Comparison of ENCODE assay signal across 18 cellular contexts in genomic region chr2:76867854-76868253, GRCh38.
DNase-seq lines count a peak whose midpoint lies in the region; ATAC-seq and TF ChIP-seq lines count a peak whose summit lies in the region.
"Had no signal": no experiment of that assay in that cellular context is flagged by ENCODE, and none has a peak within 500 bp of the region (broad histone marks: within the 10 kb centered on the region; RNA-seq: fewer than 3 reads in every experiment).

No MANE protein-coding gene starts in this region.

- H3K4me1 ChIP-seq in PC-3 (ENCODE audit: insufficient read depth, low read length) (no peaks in the 10 kb centered on the region), upper lobe of left lung (no peaks in the 10 kb centered on the region)

- peaks cover 16% of the 10 kb centered on the region for H3K4me1 Mint-ChIP-seq in endothelial cell (ENCODE audit: unreplicated experiment)
- H3K4me1 Mint-ChIP-seq: activated naive CD4-positive, alpha-beta T cell treated with anti-CD3 and anti-CD28 coated beads, Interleukin-2, amount 50 U/mL, for 24 hours; memory B cell had no signal

- no peaks in the 10 kb centered on the region for H3K79me2 ChIP-seq in PC-3 (ENCODE audit: low read length)

- TF ChIP-seq CTCF in PC-3 (conservative IDR thresholded peaks at IDR 0.05; ENCODE audit: low read depth, low read length) (no peak), endothelial cell (IDR thresholded peaks at IDR 0.05; ENCODE audit: unreplicated experiment) (no peak), upper lobe of left lung (IDR thresholded peaks at IDR 0.05) (no peak)

- 29 to 34% methylated on average over 2 of the region's 2 CpGs for WGBS in upper lobe of left lung, 2 donors

- no peaks in the 10 kb centered on the region for H3F3A ChIP-seq in PC-3 (ENCODE audit: low read length, unreplicated experiment)

- H3K36me3 Mint-ChIP-seq in endothelial cell (ENCODE audit: low read depth, unreplicated experiment): no peaks in the 10 kb centered on the region
- H3K36me3 Mint-ChIP-seq: activated naive CD4-positive, alpha-beta T cell treated with anti-CD3 and anti-CD28 coated beads, Interleukin-2, amount 50 U/mL, for 24 hours; memory B cell had no signal

- no peak overlapping the region for H3K4me3 Mint-ChIP-seq in endothelial cell (ENCODE audit: unreplicated experiment)
- H3K4me3 Mint-ChIP-seq: activated naive CD4-positive, alpha-beta T cell treated with anti-CD3 and anti-CD28 coated beads, Interleukin-2, amount 50 U/mL, for 24 hours; memory B cell; T-helper 2 cell treated with Interferon-gamma antibody and Interleukin-4, amounts not matched to agents 5 μg/mL and 100 μg/mL, for 36 hours had no signal

- ATAC-seq in PC-3 (no peak), HG02678 (IDR thresholded peaks at IDR 0.05; ENCODE audit: unreplicated experiment) (no peak), upper lobe of left lung (ENCODE audit: low FRiP score in 2 of 2) (no peak)

- H3K27me3 Mint-ChIP-seq in endothelial cell (ENCODE audit: unreplicated experiment): no peaks in the 10 kb centered on the region
- H3K27me3 Mint-ChIP-seq: activated naive CD4-positive, alpha-beta T cell treated with anti-CD3 and anti-CD28 coated beads, Interleukin-2, amount 50 U/mL, for 24 hours; memory B cell had no signal

- H3K9me3 ChIP-seq in PC-3 (ENCODE audit: low read length) (0 out of 2 replicates have a peak, but pooled peaks cover 5% of the 10 kb centered on the region), upper lobe of left lung (no peaks in the 10 kb centered on the region)

- H3K4me3 ChIP-seq in PC-3 (ENCODE audit: low read length) (no peak overlapping the region), upper lobe of left lung (no peak overlapping the region)

- no peaks in the 10 kb centered on the region for H4K20me1 ChIP-seq in PC-3 (ENCODE audit: low read length)

- TF ChIP-seq POLR2A in upper lobe of left lung (IDR thresholded peaks at IDR 0.05): no peak

- intact Hi-C loops in PC-3 (cut with micrococcal nuclease): no loop called here

- peak; percentile 14 for DNase-seq in AG08396 (ENCODE audit: low spot score)
- DNase-seq in PC-3: peak; percentile 4
- peak; percentile 13 for DNase-seq in endothelial cell (ENCODE audit: low spot score)
- peak; percentile 12 for DNase-seq in kidney glomerular epithelial cell (lab: John Stamatoyannopoulos, UW)
- DNase-seq in upper lobe of left lung: no peak
- DNase-seq in SIG-M5 (lab: John Stamatoyannopoulos, UW): no peak
- DNase-seq in effector CD8-positive, alpha-beta T cell (lab: John Stamatoyannopoulos, UW): no peak
- DNase-seq: activated CD4-positive, alpha-beta T cell treated with anti-CD3 and anti-CD28 coated beads for 4 hours; central memory CD4-positive, alpha-beta T cell; DMS153; NCI-H146; occipital lobe; RPMI8226; stimulated activated CD4-positive, alpha-beta T cell treated with anti-CD3 and anti-CD28 coated beads, Interleukin-12 subunit alpha, Interleukin-12 subunit beta, amount 100 ng/mL, for 4 hours had no signal

- peak overlapping the region; percentile 85 for H3K27ac Mint-ChIP-seq in endothelial cell (ENCODE audit: unreplicated experiment)
- H3K27ac Mint-ChIP-seq: activated naive CD4-positive, alpha-beta T cell treated with anti-CD3 and anti-CD28 coated beads, Interleukin-2, amount 50 U/mL, for 24 hours; memory B cell; T-helper 2 cell treated with Interferon-gamma antibody and Interleukin-4, amounts not matched to agents 5 μg/mL and 100 μg/mL, for 36 hours had no signal

- H3K4me2 ChIP-seq in PC-3 (ENCODE audit: low read length): no peak overlapping the region

- no peak overlapping the region for H2AFZ ChIP-seq in PC-3 (ENCODE audit: low read length)

- H3K9me2 ChIP-seq in PC-3 (replicated peaks; ENCODE audit: low read length): no peaks in the 10 kb centered on the region

- no peaks in the 10 kb centered on the region for H3K9me3 Mint-ChIP-seq in endothelial cell (ENCODE audit: unreplicated experiment)
- H3K9me3 Mint-ChIP-seq: memory B cell had no signal

- no TSS peak for BruUV-seq in PC-3 (replicated peaks; lab: Mats Ljungman, UMichigan)

- no peak overlapping the region for H3K9ac ChIP-seq in PC-3 (ENCODE audit: low read length)

- no peak overlapping the region for H3K27ac ChIP-seq in PC-3 (ENCODE audit: low read length)
- H3K27ac ChIP-seq in upper lobe of left lung: no peak overlapping the region

- H3K27me3 ChIP-seq in PC-3 (ENCODE audit: low read length) (no peaks in the 10 kb centered on the region), upper lobe of left lung (no peaks in the 10 kb centered on the region)

- H3K36me3 ChIP-seq in PC-3 (ENCODE audit: low read depth, low read length) (no peaks in the 10 kb centered on the region), upper lobe of left lung (no peaks in the 10 kb centered on the region)

- POLR2A ChIA-PET in PC-3 (lab: Charles Lee; ENCODE audit: unreplicated experiment): no interaction called here

- CTCF ChIA-PET in PC-3 (lab: Charles Lee): no interaction called here

- no peak for TF ChIP-seq EP300 in upper lobe of left lung (IDR thresholded peaks at IDR 0.05)

Comparison
In these comparisons a context has a peak if more than half of its experiments do, and no peak if none do; other contexts are left out.
1. DNase-seq: peak in AG08396 (single experiment), PC-3 (single experiment), endothelial cell (single experiment) and kidney glomerular epithelial cell (single experiment); none in upper lobe of left lung (0 of 2), SIG-M5 (single experiment) and effector CD8-positive, alpha-beta T cell (single experiment).